ENCODE assay signal across 14 cellular contexts in genomic region chr12:68207276-68207675, GRCh38. TPM values are rescaled to one million over a fixed set of nuclear protein-coding genes. Genes with fewer than 3 reads are reported as not detected.
DNase-seq lines count a peak whose midpoint lies in the region; ATAC-seq lines count a peak whose summit lies in the region.
"Had no signal": no experiment of that assay in that cellular context is flagged by ENCODE, and none has a peak within 500 bp of the region (broad histone marks: within the 10 kb centered on the region; RNA-seq: fewer than 3 reads in every experiment).

No MANE protein-coding gene starts in this region.

- H3K27me3 Mint-ChIP-seq in activated T-helper 2 cell treated with anti-CD3 and anti-CD28 coated beads, Interferon-gamma antibody, Interleukin-2, Interleukin-4, amounts not matched to agents 10 μg/mL and 5 μg/mL and 100 μg/mL, durations not matched to agents 14 hours and 24 hours and 36 hours (ENCODE audit: low read depth), result peaks cover 63% of the 10 kb centered on the region

- ATAC-seq in HG03442 (IDR thresholded peaks at IDR 0.05; ENCODE audit: unreplicated experiment), result no peak

- intact Hi-C loops in activated T-helper 2 cell treated with anti-CD3 and anti-CD28 coated beads, Interferon-gamma antibody, Interleukin-2, Interleukin-4, amounts not matched to agents 10 μg/mL and 5 μg/mL and 100 μg/mL, durations not matched to agents 14 hours and 24 hours and 36 hours (cut with micrococcal nuclease), result no loop called here

- H3K27ac Mint-ChIP-seq in activated T-helper 2 cell treated with anti-CD3 and anti-CD28 coated beads, Interferon-gamma antibody, Interleukin-2, Interleukin-4, amounts not matched to agents 10 μg/mL and 5 μg/mL and 100 μg/mL, durations not matched to agents 14 hours and 24 hours and 36 hours, result no peak overlapping the region

- H3K9me3 Mint-ChIP-seq in activated T-helper 2 cell treated with anti-CD3 and anti-CD28 coated beads, Interferon-gamma antibody, Interleukin-2, Interleukin-4, amounts not matched to agents 10 μg/mL and 5 μg/mL and 100 μg/mL, durations not matched to agents 14 hours and 24 hours and 36 hours, result no peaks in the 10 kb centered on the region

- H3K36me3 Mint-ChIP-seq in activated T-helper 2 cell treated with anti-CD3 and anti-CD28 coated beads, Interferon-gamma antibody, Interleukin-2, Interleukin-4, amounts not matched to agents 10 μg/mL and 5 μg/mL and 100 μg/mL, durations not matched to agents 14 hours and 24 hours and 36 hours (ENCODE audit: low read depth), result no peaks in the 10 kb centered on the region
- H3K36me3 Mint-ChIP-seq: CD4-positive, alpha-beta memory T cell had no signal

- H3K4me1 Mint-ChIP-seq in activated T-helper 2 cell treated with anti-CD3 and anti-CD28 coated beads, Interferon-gamma antibody, Interleukin-2, Interleukin-4, amounts not matched to agents 10 μg/mL and 5 μg/mL and 100 μg/mL, durations not matched to agents 14 hours and 24 hours and 36 hours (ENCODE audit: low read depth), result peaks cover 26% of the 10 kb centered on the region

- peak; percentile 27 for DNase-seq in DMS 273 treated with DMSO at 0.1 percent for 48 hours (lab: John Stamatoyannopoulos, UW)
- DNase-seq in NCI-H1105 treated with DMSO at 0.1 percent for 48 hours (lab: John Stamatoyannopoulos, UW), result peak; percentile 92
- DNase-seq in NCI-H2081 treated with DMSO at 0.1 percent for 48 hours (lab: John Stamatoyannopoulos, UW), result peak; percentile 95
- peak; percentile 90 for DNase-seq in NCI-H69 (lab: John Stamatoyannopoulos, UW)
- DNase-seq in T-helper 9 cell, result no peak
- no peak for DNase-seq in activated T-helper 2 cell treated with anti-CD3 and anti-CD28 coated beads, Interferon-gamma antibody, Interleukin-2, Interleukin-4, amounts not matched to agents 10 μg/mL and 5 μg/mL and 100 μg/mL, durations not matched to agents 14 hours and 24 hours and 36 hours (ENCODE audit: low spot score)
- DNase-seq in AML-193 (lab: John Stamatoyannopoulos, UW), result no peak
- DNase-seq: BE2C; CD4-positive, alpha-beta memory T cell; NCI-H82; RPMI8226; SJCRH30 had no signal

- no peak overlapping the region for H3K4me3 Mint-ChIP-seq in activated T-helper 2 cell treated with anti-CD3 and anti-CD28 coated beads, Interferon-gamma antibody, Interleukin-2, Interleukin-4, amounts not matched to agents 10 μg/mL and 5 μg/mL and 100 μg/mL, durations not matched to agents 14 hours and 24 hours and 36 hours (ENCODE audit: low read depth)
- H3K4me3 Mint-ChIP-seq: CD4-positive, alpha-beta memory T cell had no signal

RNA-seq across cellular contexts. Expression of gene IL26, which starts 18.3 kb away (rescaled TPM):
- total RNA-seq in activated T-helper 2 cell treated with anti-CD3 and anti-CD28 coated beads, Interferon-gamma antibody, Interleukin-2, Interleukin-4, amounts not matched to agents 10 μg/mL and 5 μg/mL and 100 μg/mL, durations not matched to agents 14 hours and 24 hours and 36 hours, result 0.27 and 0.30 TPM in 2 replicates
- total RNA-seq: CD4-positive, alpha-beta memory T cell; OCI-LY7; SJCRH30 had no signal

RNA-seq across cellular contexts. Expression of gene IL22, which starts 46.1 kb away (rescaled TPM):
- total RNA-seq in activated T-helper 2 cell treated with anti-CD3 and anti-CD28 coated beads, Interferon-gamma antibody, Interleukin-2, Interleukin-4, amounts not matched to agents 10 μg/mL and 5 μg/mL and 100 μg/mL, durations not matched to agents 14 hours and 24 hours and 36 hours, result 0.80 TPM in 1 of 2 replicates, not detected in the other
- total RNA-seq: CD4-positive, alpha-beta memory T cell; OCI-LY7; SJCRH30 had no signal

RNA-seq across cellular contexts. Expression of gene IFNG, which starts 47.7 kb away (rescaled TPM):
- 46.0 and 46.3 TPM in 2 replicates for total RNA-seq in activated T-helper 2 cell treated with anti-CD3 and anti-CD28 coated beads, Interferon-gamma antibody, Interleukin-2, Interleukin-4, amounts not matched to agents 10 μg/mL and 5 μg/mL and 100 μg/mL, durations not matched to agents 14 hours and 24 hours and 36 hours
- total RNA-seq: OCI-LY7, SJCRH30 had no signal

Comparison
In these comparisons a context has a peak if more than half of its experiments do, and no peak if none do; other contexts are left out.
1. DNase-seq: peak in DMS 273 treated with DMSO at 0.1 percent for 48 hours (single experiment), NCI-H1105 treated with DMSO at 0.1 percent for 48 hours (single experiment), NCI-H2081 treated with DMSO at 0.1 percent for 48 hours (single experiment) and NCI-H69 (single experiment); none in T-helper 9 cell (single experiment), activated T-helper 2 cell treated with anti-CD3 and anti-CD28 coated beads, Interferon-gamma antibody, Interleukin-2, Interleukin-4, amounts not matched to agents 10 μg/mL and 5 μg/mL and 100 μg/mL, durations not matched to agents 14 hours and 24 hours and 36 hours (single experiment) and AML-193 (0 of 2).